20 cellular contexts compared by ENCODE assay signal in the genomic region with DNA sequence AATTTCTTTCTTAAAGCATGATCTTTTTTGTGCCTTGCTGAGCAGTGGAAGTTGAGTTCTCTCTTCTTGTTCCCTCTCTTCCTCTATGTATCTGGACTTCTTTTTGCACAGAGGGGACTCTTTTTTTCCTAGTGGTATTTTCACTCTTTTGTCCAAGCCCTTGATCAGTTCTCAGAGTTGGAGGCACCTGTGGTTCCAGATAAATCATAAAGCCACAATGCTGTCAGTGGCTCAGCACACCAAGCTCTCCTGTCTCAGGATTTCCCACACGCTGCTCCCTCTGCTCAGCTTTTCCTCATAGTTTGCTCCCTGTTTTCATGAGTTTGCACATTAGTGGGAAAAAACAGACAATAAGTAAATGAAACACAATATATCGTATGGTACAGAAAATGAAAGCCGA.
DNase-seq lines count a peak whose midpoint lies in the region; TF ChIP-seq lines count a peak whose summit lies in the region.
"Had no signal": no experiment of that assay in that cellular context is flagged by ENCODE, and none has a peak within 500 bp of the region (broad histone marks: within the 10 kb centered on the region; RNA-seq: fewer than 3 reads in every experiment).

No MANE protein-coding gene starts in this region.

- no peaks in the 10 kb centered on the region for H3K36me3 Mint-ChIP-seq in nephron (ENCODE audit: low read depth)
- no peaks in the 10 kb centered on the region for H3K36me3 Mint-ChIP-seq in T-helper 2 cell treated with Interferon-gamma antibody and Interleukin-4, amounts not matched to agents 5 μg/mL and 100 μg/mL, for 36 hours (ENCODE audit: low read depth)
- H3K36me3 Mint-ChIP-seq: CD4-positive, CD25-positive, alpha-beta regulatory T cell; CD8-positive, alpha-beta T cell had no signal

- no peaks in the 10 kb centered on the region for H3K4me1 ChIP-seq in neuronal stem cell (ENCODE audit: control insufficient read depth in 2 of 2, insufficient read depth in 1 of 2, low read depth in 1 of 2, low read length in 2 of 2)

- in situ Hi-C loops in G401 (cut with HindIII; ENCODE audit: low sequenced_read_pairs), result no loop called here

- no peak overlapping the region for H4K91ac ChIP-seq in neuronal stem cell (ENCODE audit: low read depth, low read length, poor library complexity)

- H3K9ac ChIP-seq in neuronal stem cell (ENCODE audit: low read depth, low read length, poor library complexity), result no peak overlapping the region
- H3K9ac ChIP-seq: GM23248 had no signal

- H2BK12ac ChIP-seq in neuronal stem cell (ENCODE audit: low read length), result no peak overlapping the region

- H2BK15ac ChIP-seq in neuronal stem cell (ENCODE audit: low read length), result no peak overlapping the region

- H3K36me3 ChIP-seq in neuronal stem cell (replicated peaks in 1 of 2; ENCODE audit: control insufficient read depth in 2 of 2, insufficient read depth in 2 of 2, low read length in 2 of 2), result no peaks in the 10 kb centered on the region

- no peaks in the 10 kb centered on the region for H3K27me3 ChIP-seq in neuronal stem cell (ENCODE audit: control insufficient read depth in 3 of 3, insufficient read depth in 3 of 3, low read depth in 1 of 3, low read length in 3 of 3)

- no peak overlapping the region for H2BK120ac ChIP-seq in neuronal stem cell (ENCODE audit: low read depth, low read length)

- no peak overlapping the region for H2AK5ac ChIP-seq in neuronal stem cell (ENCODE audit: low read depth, low read length)

- H3K18ac ChIP-seq in neuronal stem cell (ENCODE audit: low read length), result peak overlapping the region; percentile 44

- H3K4ac ChIP-seq in neuronal stem cell (ENCODE audit: low read length), result no peak overlapping the region

- peak overlapping the region in 2 of 3 experiments; percentile 33 to 35 for H3K27ac Mint-ChIP-seq in nephron
- no peak overlapping the region for H3K27ac Mint-ChIP-seq in T-helper 2 cell treated with Interferon-gamma antibody and Interleukin-4, amounts not matched to agents 5 μg/mL and 100 μg/mL, for 36 hours
- H3K27ac Mint-ChIP-seq: CD4-positive, CD25-positive, alpha-beta regulatory T cell; CD8-positive, alpha-beta T cell had no signal

- no peak overlapping the region for H3K23ac ChIP-seq in neuronal stem cell (ENCODE audit: low read depth, low read length, poor library complexity)

- H3K27ac ChIP-seq in C4-2B (peak overlapping the region; percentile 26), VCaP (peak overlapping the region; percentile 41), neuronal stem cell (replicated peaks; ENCODE audit: low read length) (no peak overlapping the region)
- H3K27ac ChIP-seq: 22Rv1, GM23248 had no signal

- no peaks in the 10 kb centered on the region for H3K79me1 ChIP-seq in neuronal stem cell (ENCODE audit: low read depth, low read length)

- no peak overlapping the region for H3K4me3 Mint-ChIP-seq in nephron
- H3K4me3 Mint-ChIP-seq in T-helper 2 cell treated with Interferon-gamma antibody and Interleukin-4, amounts not matched to agents 5 μg/mL and 100 μg/mL, for 36 hours, result no peak overlapping the region
- H3K4me3 Mint-ChIP-seq: CD4-positive, CD25-positive, alpha-beta regulatory T cell; CD8-positive, alpha-beta T cell had no signal

- peaks cover 19% of the 10 kb centered on the region for H3K27me3 Mint-ChIP-seq in nephron (ENCODE audit: low read depth)
- H3K27me3 Mint-ChIP-seq in T-helper 2 cell treated with Interferon-gamma antibody and Interleukin-4, amounts not matched to agents 5 μg/mL and 100 μg/mL, for 36 hours (ENCODE audit: low read depth), result no peaks in the 10 kb centered on the region
- H3K27me3 Mint-ChIP-seq: CD4-positive, CD25-positive, alpha-beta regulatory T cell had no signal

- H3K9me3 ChIP-seq in neuronal stem cell (replicated peaks in 1 of 2; ENCODE audit: control insufficient read depth in 2 of 2, insufficient read depth in 1 of 2, low read depth in 1 of 2, low read length in 2 of 2), result no peaks in the 10 kb centered on the region
- H3K9me3 ChIP-seq: Caco-2 had no signal

- H4K8ac ChIP-seq in neuronal stem cell (ENCODE audit: low read depth, low read length), result no peak overlapping the region

- no CpG with 5 or more reads among the region's 3 CpGs for WGBS in neuronal stem cell (ENCODE audit: extremely low coverage in 2 of 2, insufficient read length in 2 of 2, insufficient replicate concordance in 1 of 2), 2 donors

- H3K14ac ChIP-seq in neuronal stem cell (ENCODE audit: low read length), result no peak overlapping the region

- H3K4me2 ChIP-seq in neuronal stem cell (ENCODE audit: insufficient read depth, low read length, poor library complexity, severe bottlenecking), result no peak overlapping the region

- no peak overlapping the region for H2AFZ ChIP-seq in neuronal stem cell (ENCODE audit: low read length)
- H2AFZ ChIP-seq: GM23248 had no signal

- no peak for DNase-seq in neuronal stem cell (ENCODE audit: low spot score)
- no peak for DNase-seq in foreskin fibroblast
- no peak for DNase-seq in NCI-H2171 treated with DMSO at 0.1 percent for 48 hours (lab: John Stamatoyannopoulos, UW)
- no peak for DNase-seq in G401 (ENCODE audit: low spot score)
- DNase-seq in T-helper 2 cell treated with Interferon-gamma antibody and Interleukin-4, amounts not matched to agents 5 μg/mL and 100 μg/mL, for 36 hours (ENCODE audit: low spot score), result no peak
- DNase-seq: AML-193; C1 segment of cervical spinal cord; Caco-2; CD4-positive, CD25-positive, alpha-beta regulatory T cell; CD8-positive, alpha-beta T cell; DMS153; EL; GF-D8; GM23248; H7; HCEC 1CT had no signal

- no peak overlapping the region for H2BK5ac ChIP-seq in neuronal stem cell (ENCODE audit: low read length)

- H3K4me3 ChIP-seq in neuronal stem cell (ENCODE audit: low read length in 2 of 2) (no peak overlapping the region), foreskin fibroblast (ENCODE audit: low read depth in 1 of 2, low read length in 2 of 2) (no peak overlapping the region)
- H3K4me3 ChIP-seq: GM23248 had no signal

- H3K4me1 Mint-ChIP-seq in nephron, result peaks cover 12% of the 10 kb centered on the region
- no peaks in the 10 kb centered on the region for H3K4me1 Mint-ChIP-seq in T-helper 2 cell treated with Interferon-gamma antibody and Interleukin-4, amounts not matched to agents 5 μg/mL and 100 μg/mL, for 36 hours (ENCODE audit: low read depth)
- H3K4me1 Mint-ChIP-seq: CD4-positive, CD25-positive, alpha-beta regulatory T cell had no signal

- no peaks in the 10 kb centered on the region for H3K9me3 Mint-ChIP-seq in nephron
- H3K9me3 Mint-ChIP-seq in T-helper 2 cell treated with Interferon-gamma antibody and Interleukin-4, amounts not matched to agents 5 μg/mL and 100 μg/mL, for 36 hours, result peaks cover 3% of the 10 kb centered on the region
- H3K9me3 Mint-ChIP-seq: CD8-positive, alpha-beta T cell had no signal

- TF ChIP-seq CTCF in C4-2B (conservative IDR thresholded peaks at IDR 0.05), result no peak
- TF ChIP-seq CTCF in VCaP (conservative IDR thresholded peaks at IDR 0.05), result no peak
- TF ChIP-seq CTCF in nephron (IDR thresholded peaks at IDR 0.05; ENCODE audit: unreplicated experiment in 3 of 3), result no peak
- TF ChIP-seq CTCF in foreskin fibroblast (IDR thresholded peaks at IDR 0.05; ENCODE audit: low read depth, low read length), result no peak
